In the genomic region with DNA sequence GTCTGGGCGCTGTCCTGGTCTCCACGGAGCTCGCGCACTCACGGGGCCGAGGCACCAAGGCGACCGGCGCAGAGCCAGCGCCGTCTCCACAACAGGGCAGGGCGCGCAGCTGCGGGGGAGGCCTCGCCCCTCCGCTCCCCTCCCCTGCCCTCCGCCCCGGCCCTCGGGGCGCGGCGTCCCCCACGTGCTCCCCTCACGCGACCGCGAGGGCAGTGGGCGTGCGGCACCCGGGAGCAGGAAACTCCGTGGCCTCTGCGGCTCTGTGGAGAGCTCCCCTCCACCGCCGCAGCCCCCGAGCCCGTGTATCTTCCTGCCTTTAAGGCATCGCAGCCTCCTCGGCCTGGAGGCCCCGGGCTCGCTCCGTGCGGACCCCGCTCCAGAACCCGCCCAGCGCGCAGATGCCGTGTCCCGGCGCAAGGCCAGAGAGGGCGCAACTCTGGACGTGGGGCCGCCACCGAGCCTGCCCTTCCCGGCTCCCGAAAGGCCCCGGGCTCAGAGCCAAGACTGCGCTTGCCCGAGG, we compare ENCODE assay signal across 1 cellular context.
TF ChIP-seq lines count a peak whose summit lies in the region.

No MANE protein-coding gene starts in this region.

TF ChIP-seq in endothelial cell of umbilical vein, 7 proteins besides CTCF, POLR2A, EP300 and RAD21:
- TF ChIP-seq FOS (IDR thresholded peaks at IDR 0.05; ENCODE audit: borderline replicate concordance, insufficient read depth, low read length) (no peak), POLR2AphosphoS5 (IDR thresholded peaks at IDR 0.05; ENCODE audit: insufficient read depth, low read depth, low read length) (no peak), GATA2 (IDR thresholded peaks at IDR 0.05; ENCODE audit: insufficient read depth, insufficient read length, low read depth, low read length) (no peak), JUN (IDR thresholded peaks at IDR 0.05; ENCODE audit: borderline replicate concordance, insufficient read depth, insufficient read length, low read depth) (no peak), MYC (IDR thresholded peaks at IDR 0.05; ENCODE audit: low read depth, low read length) (no peak), EZH2 (IDR thresholded peaks at IDR 0.05; ENCODE audit: borderline replicate concordance, low read depth, low read length, severe bottlenecking) (no peak)
- TF ChIP-seq, protein P1, sequence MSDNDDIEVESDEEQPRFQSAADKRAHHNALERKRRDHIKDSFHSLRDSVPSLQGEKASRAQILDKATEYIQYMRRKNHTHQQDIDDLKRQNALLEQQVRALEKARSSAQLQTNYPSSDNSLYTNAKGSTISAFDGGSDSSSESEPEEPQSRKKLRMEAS (IDR thresholded peaks at IDR 0.05; ENCODE audit: insufficient read depth, insufficient read length) = no peak
